ENCODE assay signal across 8 cellular contexts in the genomic region with DNA sequence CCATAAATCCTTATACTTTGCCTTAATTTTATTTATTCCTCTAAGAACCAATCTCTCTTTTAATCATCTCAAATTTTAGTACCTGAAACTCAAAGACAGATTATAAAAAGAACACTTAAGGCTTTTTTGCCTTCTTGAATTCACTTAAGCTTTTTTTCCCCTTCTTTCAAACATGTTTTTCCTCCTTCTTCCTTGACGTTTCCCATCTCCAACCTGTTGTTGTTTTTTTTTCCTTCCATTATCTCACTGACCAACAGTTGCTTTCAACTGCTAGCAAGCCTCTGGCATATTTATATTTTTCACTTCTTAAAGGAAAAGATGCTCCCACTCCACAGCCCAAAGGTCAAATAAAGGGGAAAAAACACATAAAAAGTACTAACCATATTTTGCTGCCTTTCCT. TPM values are rescaled to one million over a fixed set of nuclear protein-coding genes. Genes with fewer than 3 reads are reported as not detected.
DNase-seq lines count a peak whose midpoint lies in the region; ATAC-seq and TF ChIP-seq lines count a peak whose summit lies in the region.
"Had no signal": no experiment of that assay in that cellular context is flagged by ENCODE, and none has a peak within 500 bp of the region (broad histone marks: within the 10 kb centered on the region; RNA-seq: fewer than 3 reads in every experiment).

No MANE protein-coding gene starts in this region.

- CTCF ChIA-PET in HEK293 (lab: Yijun Ruan, JAX) = interaction anchor here (0.7 to 2.9 kb wide), 4 partner anchors 12 to 89 kb away, joined by 3 to 11 read pairs (median 5); no protein-coding TSS in a partner anchor

- DNase-seq in hepatocyte (ENCODE audit: low spot score) (no peak), NCI-H128 (lab: John Stamatoyannopoulos, UW; ENCODE audit: unreplicated experiment) (no peak), NCI-H1105 treated with DMSO at 0.1 percent for 48 hours (lab: John Stamatoyannopoulos, UW) (no peak)
- no peak for DNase-seq in stimulated activated effector memory CD8-positive, alpha-beta T cell treated with anti-CD3 and anti-CD28 coated beads, Interleukin-12 subunit alpha, Interleukin-12 subunit beta, amount 100 ng/mL, for 72 hours (ENCODE audit: low spot score in 2 of 2)
- DNase-seq: DMS153 had no signal

- peaks cover 80% of the 10 kb centered on the region for H3K79me2 ChIP-seq in hepatocyte

- no peaks in the 10 kb centered on the region for H3K9me2 ChIP-seq in hepatocyte (replicated peaks; ENCODE audit: insufficient read depth)

- WGBS in hepatocyte (ENCODE audit: low lambda C conversion rate, missing lambda C conversion rate) = 43% methylated on average over 1 of the region's 1 CpG

- peaks cover 8% of the 10 kb centered on the region for H3K4me1 ChIP-seq in HEK293 (ENCODE audit: control insufficient read depth, insufficient read depth, low read length)
- H3K4me1 ChIP-seq in hepatocyte (ENCODE audit: insufficient read depth) = peaks cover 10% of the 10 kb centered on the region

- H3K4me2 ChIP-seq in hepatocyte = peak overlapping the region; percentile 64

- peaks cover 30% of the 10 kb centered on the region for H3K36me3 Mint-ChIP-seq in activated T-helper 17 cell treated with anti-CD3 and anti-CD28 coated beads, Interleukin-2, amount 50 U/mL, for 72 hours (ENCODE audit: low read depth)
- peaks cover 21% of the 10 kb centered on the region for H3K36me3 Mint-ChIP-seq in stimulated activated effector memory CD8-positive, alpha-beta T cell treated with anti-CD3 and anti-CD28 coated beads, Interleukin-12 subunit alpha, Interleukin-12 subunit beta, amount 100 ng/mL, for 72 hours

- H3K36me3 ChIP-seq in HEK293 (ENCODE audit: control insufficient read depth in 2 of 2, insufficient read depth in 1 of 2, low read length in 2 of 2) (no peaks in the 10 kb centered on the region), hepatocyte (replicated peaks; ENCODE audit: insufficient read depth, low read depth) (no peaks in the 10 kb centered on the region)

- ATAC-seq in activated T-helper 17 cell treated with anti-CD3 and anti-CD28 coated beads, Interleukin-2, amount 50 U/mL, for 72 hours (replicated peaks) = no peak
- no peak for ATAC-seq in stimulated activated effector memory CD8-positive, alpha-beta T cell treated with anti-CD3 and anti-CD28 coated beads, Interleukin-12 subunit alpha, Interleukin-12 subunit beta, amount 100 ng/mL, for 72 hours
- ATAC-seq in GM21447 (IDR thresholded peaks at IDR 0.05; ENCODE audit: unreplicated experiment) = no peak

- no peak overlapping the region for H3K27ac ChIP-seq in HEK293 (ENCODE audit: extremely low read depth, low read depth, low read length)
- H3K27ac ChIP-seq in hepatocyte = peak overlapping the region; percentile 79

- H2AFZ ChIP-seq in hepatocyte = no peak overlapping the region

- H3K9me3 ChIP-seq in HEK293 (ENCODE audit: control insufficient read depth, insufficient read depth, low read depth, low read length) = no peaks in the 10 kb centered on the region
- no peaks in the 10 kb centered on the region for H3K9me3 ChIP-seq in hepatocyte (ENCODE audit: low read depth)

- H3K27ac Mint-ChIP-seq in activated T-helper 17 cell treated with anti-CD3 and anti-CD28 coated beads, Interleukin-2, amount 50 U/mL, for 72 hours = peak overlapping the region; percentile 78
- peak overlapping the region; percentile 15 for H3K27ac Mint-ChIP-seq in stimulated activated effector memory CD8-positive, alpha-beta T cell treated with anti-CD3 and anti-CD28 coated beads, Interleukin-12 subunit alpha, Interleukin-12 subunit beta, amount 100 ng/mL, for 72 hours

- H4K20me1 ChIP-seq in hepatocyte (ENCODE audit: insufficient read depth, poor library complexity, severe bottlenecking) = peaks cover 6% of the 10 kb centered on the region

- H3K27me3 ChIP-seq in hepatocyte = no peaks in the 10 kb centered on the region

- H3K27me3 Mint-ChIP-seq in activated T-helper 17 cell treated with anti-CD3 and anti-CD28 coated beads, Interleukin-2, amount 50 U/mL, for 72 hours = no peaks in the 10 kb centered on the region

- no peaks in the 10 kb centered on the region for H3K9me3 Mint-ChIP-seq in activated T-helper 17 cell treated with anti-CD3 and anti-CD28 coated beads, Interleukin-2, amount 50 U/mL, for 72 hours
- H3K9me3 Mint-ChIP-seq in stimulated activated effector memory CD8-positive, alpha-beta T cell treated with anti-CD3 and anti-CD28 coated beads, Interleukin-12 subunit alpha, Interleukin-12 subunit beta, amount 100 ng/mL, for 72 hours = no peaks in the 10 kb centered on the region

- peaks cover 30% of the 10 kb centered on the region for H3K4me1 Mint-ChIP-seq in activated T-helper 17 cell treated with anti-CD3 and anti-CD28 coated beads, Interleukin-2, amount 50 U/mL, for 72 hours
- H3K4me1 Mint-ChIP-seq in stimulated activated effector memory CD8-positive, alpha-beta T cell treated with anti-CD3 and anti-CD28 coated beads, Interleukin-12 subunit alpha, Interleukin-12 subunit beta, amount 100 ng/mL, for 72 hours = peaks cover 46% of the 10 kb centered on the region

- no peak for TF ChIP-seq CTCF in HEK293 (tag by site-specific recombination; IDR thresholded peaks at IDR 0.05)
- no peak for TF ChIP-seq CTCF in hepatocyte (IDR thresholded peaks at IDR 0.05; ENCODE audit: poor library complexity)

- peak overlapping the region; percentile 66 for H3K4me3 Mint-ChIP-seq in activated T-helper 17 cell treated with anti-CD3 and anti-CD28 coated beads, Interleukin-2, amount 50 U/mL, for 72 hours
- no peak overlapping the region for H3K4me3 Mint-ChIP-seq in stimulated activated effector memory CD8-positive, alpha-beta T cell treated with anti-CD3 and anti-CD28 coated beads, Interleukin-12 subunit alpha, Interleukin-12 subunit beta, amount 100 ng/mL, for 72 hours

- POLR2A ChIA-PET in HEK293 (lab: Yijun Ruan, JAX) = interaction anchor here (0.5 to 1.2 kb wide), 3 partner anchors 11 to 187 kb away, joined by 3 to 7 read pairs (median 4); a partner anchor contains a TSS

- H3K4me3 ChIP-seq in HEK293 (ENCODE audit: low read depth, low read length) = no peak overlapping the region
- H3K4me3 ChIP-seq in hepatocyte = no peak overlapping the region

TF ChIP-seq in HEK293, 187 proteins besides CTCF, POLR2A, EP300 and RAD21:
- no peak for TF ChIP-seq ZNF560 (tag by site-specific recombination; IDR thresholded peaks at IDR 0.05; ENCODE audit: borderline replicate concordance)
- peak; percentile 43; the same call in 1 of the 2 replicates for TF ChIP-seq IKZF3 (tag by site-specific recombination; IDR thresholded peaks at IDR 0.05)
- no peak for TF ChIP-seq ZNF549 (tag by site-specific recombination; IDR thresholded peaks at IDR 0.05)
- no peak for TF ChIP-seq ZNF558 (tag by site-specific recombination; IDR thresholded peaks at IDR 0.05)
- TF ChIP-seq KLF9 (tag by site-specific recombination; IDR thresholded peaks at IDR 0.05; ENCODE audit: low read depth) = no peak
- no peak for TF ChIP-seq ZNF292 (tag by site-specific recombination; IDR thresholded peaks at IDR 0.05; ENCODE audit: borderline replicate concordance, low read depth)
- peak; percentile 91 for TF ChIP-seq SCRT2 (tag by site-specific recombination; IDR thresholded peaks at IDR 0.05)
- TF ChIP-seq ZNF76 (tag by site-specific recombination; IDR thresholded peaks at IDR 0.05; ENCODE audit: borderline replicate concordance, low read depth) = no peak
- TF ChIP-seq ZFP3 (tag by site-specific recombination; IDR thresholded peaks at IDR 0.05; ENCODE audit: low read depth) = no peak
- no peak for TF ChIP-seq ZNF707 (tag by site-specific recombination; IDR thresholded peaks at IDR 0.05)
- TF ChIP-seq, protein P1, sequence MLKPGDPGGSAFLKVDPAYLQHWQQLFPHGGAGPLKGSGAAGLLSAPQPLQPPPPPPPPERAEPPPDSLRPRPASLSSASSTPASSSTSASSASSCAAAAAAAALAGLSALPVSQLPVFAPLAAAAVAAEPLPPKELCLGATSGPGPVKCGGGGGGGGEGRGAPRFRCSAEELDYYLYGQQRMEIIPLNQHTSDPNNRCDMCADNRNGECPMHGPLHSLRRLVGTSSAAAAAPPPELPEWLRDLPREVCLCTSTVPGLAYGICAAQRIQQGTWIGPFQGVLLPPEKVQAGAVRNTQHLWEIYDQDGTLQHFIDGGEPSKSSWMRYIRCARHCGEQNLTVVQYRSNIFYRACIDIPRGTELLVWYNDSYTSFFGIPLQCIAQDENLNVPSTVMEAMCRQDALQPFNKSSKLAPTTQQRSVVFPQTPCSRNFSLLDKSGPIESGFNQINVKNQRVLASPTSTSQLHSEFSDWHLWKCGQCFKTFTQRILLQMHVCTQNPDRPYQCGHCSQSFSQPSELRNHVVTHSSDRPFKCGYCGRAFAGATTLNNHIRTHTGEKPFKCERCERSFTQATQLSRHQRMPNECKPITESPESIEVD (tag by site-specific recombination; IDR thresholded peaks at IDR 0.05) = peak; percentile 64
- TF ChIP-seq ZBTB1 (tag by site-specific recombination; IDR thresholded peaks at IDR 0.05) = no peak
- TF ChIP-seq ZBTB21 (tag by site-specific recombination; IDR thresholded peaks at IDR 0.05) = no peak
- no peak for TF ChIP-seq ZNF274 (IDR thresholded peaks at IDR 0.05; ENCODE audit: low read length)
- no peak for TF ChIP-seq ZNF274 (tag by site-specific recombination; IDR thresholded peaks at IDR 0.05; ENCODE audit: borderline replicate concordance)
- TF ChIP-seq ZNF175 (tag by site-specific recombination; IDR thresholded peaks at IDR 0.05) = no peak
- TF ChIP-seq, protein P2, sequence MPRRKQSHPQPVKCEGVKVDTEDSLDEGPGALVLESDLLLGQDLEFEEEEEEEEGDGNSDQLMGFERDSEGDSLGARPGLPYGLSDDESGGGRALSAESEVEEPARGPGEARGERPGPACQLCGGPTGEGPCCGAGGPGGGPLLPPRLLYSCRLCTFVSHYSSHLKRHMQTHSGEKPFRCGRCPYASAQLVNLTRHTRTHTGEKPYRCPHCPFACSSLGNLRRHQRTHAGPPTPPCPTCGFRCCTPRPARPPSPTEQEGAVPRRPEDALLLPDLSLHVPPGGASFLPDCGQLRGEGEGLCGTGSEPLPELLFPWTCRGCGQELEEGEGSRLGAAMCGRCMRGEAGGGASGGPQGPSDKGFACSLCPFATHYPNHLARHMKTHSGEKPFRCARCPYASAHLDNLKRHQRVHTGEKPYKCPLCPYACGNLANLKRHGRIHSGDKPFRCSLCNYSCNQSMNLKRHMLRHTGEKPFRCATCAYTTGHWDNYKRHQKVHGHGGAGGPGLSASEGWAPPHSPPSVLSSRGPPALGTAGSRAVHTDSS (tag by site-specific recombination; IDR thresholded peaks at IDR 0.05) = no peak
- TF ChIP-seq GLI4 (tag by site-specific recombination; IDR thresholded peaks at IDR 0.05) = no peak
- TF ChIP-seq SP2 (tag by site-specific recombination; IDR thresholded peaks at IDR 0.05) = no peak
- TF ChIP-seq SCRT1 (tag by site-specific recombination; IDR thresholded peaks at IDR 0.05; ENCODE audit: borderline replicate concordance) = peak; percentile 88

RNA-seq across cellular contexts. Expression of a gene that starts 32.2 kb away (rescaled TPM):
- 10 to 100 TPM; 62.3 to 66.8 TPM for total RNA-seq in activated T-helper 17 cell treated with anti-CD3 and anti-CD28 coated beads, Interleukin-2, amount 50 U/mL, for 72 hours
- 46.5 and 51.2 TPM in 2 replicates for total RNA-seq in hepatocyte
- 65.7 and 77.3 TPM in 2 replicates for polyA plus RNA-seq in hepatocyte
